Comparison of ENCODE assay signal across 9 cellular contexts in genomic region chr18:49563130-49563540, GRCh38. TPM values are rescaled to one million over a fixed set of nuclear protein-coding genes. Genes with fewer than 3 reads are reported as not detected.
DNase-seq lines count a peak whose midpoint lies in the region; ATAC-seq and TF ChIP-seq lines count a peak whose summit lies in the region.
"Had no signal": no experiment of that assay in that cellular context is flagged by ENCODE, and none has a peak within 500 bp of the region (broad histone marks: within the 10 kb centered on the region; RNA-seq: fewer than 3 reads in every experiment).

No MANE protein-coding gene starts in this region.

- POLR2A ChIA-PET in HCT116 (lab: Charles Lee) = interaction anchor here (0.6 kb wide), 1 partner anchor 48 kb away, joined by 3 read pairs; no protein-coding TSS in a partner anchor

- H3K36me3 ChIP-seq in HCT116 (ENCODE audit: control insufficient read depth in 1 of 2, insufficient read depth in 2 of 2, low read length in 2 of 2) (no peaks in the 10 kb centered on the region), hepatocyte (replicated peaks; ENCODE audit: insufficient read depth, low read depth) (no peaks in the 10 kb centered on the region)

- peak; percentile 33 for TF ChIP-seq RAD21 in HCT116 (IDR thresholded peaks at IDR 0.05; ENCODE audit: low read depth)

- H3K4me1 ChIP-seq in HCT116 (ENCODE audit: control insufficient read depth in 1 of 2, insufficient read depth in 2 of 2, low read length in 2 of 2) (peaks cover 21 to 38% of the 10 kb centered on the region in 2 experiments), hepatocyte (ENCODE audit: insufficient read depth) (peaks cover 22% of the 10 kb centered on the region)

- in situ Hi-C loops in ACHN (cut with HindIII; ENCODE audit: low pct_ligation_motif_present, low pct_unique_long_range_greater_than_20kb, low sequenced_read_pairs) = no loop called here

- no TSS peak for BruUV-seq in HCT116 (replicated peaks; lab: Mats Ljungman, UMichigan)

- peak; percentile 59 for ATAC-seq in HCT116
- peak; percentile 10; the same call in 2 of the 3 replicates for ATAC-seq in SK-N-SH treated with all-trans-retinoic acid at 6 μM for 48 hours
- no peak for ATAC-seq in GM18858 (IDR thresholded peaks at IDR 0.05; ENCODE audit: unreplicated experiment)

- peak overlapping the region in 1 of 2 experiments; percentile 40; a peak in 2 of 4 replicates for H3K4me3 ChIP-seq in HCT116 (replicated peaks in 1 of 2; ENCODE audit: low read depth in 1 of 2, low read length in 2 of 2)
- peak overlapping the region; percentile 59 for H3K4me3 ChIP-seq in hepatocyte
- peak overlapping the region; percentile 68 for H3K4me3 ChIP-seq in retinal pigment epithelial cell (ENCODE audit: low read length)

- peak overlapping the region; percentile 28 for H2AFZ ChIP-seq in HCT116 (ENCODE audit: low read depth, low read length, poor library complexity, severe bottlenecking)
- no peak overlapping the region for H2AFZ ChIP-seq in hepatocyte

- H3K9me2 ChIP-seq in HCT116 (ENCODE audit: insufficient read depth) (no peaks in the 10 kb centered on the region), hepatocyte (replicated peaks; ENCODE audit: insufficient read depth) (no peaks in the 10 kb centered on the region)

- DNase-seq in HCT116 (ENCODE audit: low read depth, low spot score) (peak; percentile 33), hepatocyte (ENCODE audit: low spot score) (no peak), retinal pigment epithelial cell (ENCODE audit: low read depth) (no peak), NCI-H1092 (lab: John Stamatoyannopoulos, UW) (no peak), amniotic stem cell (lab: John Stamatoyannopoulos, UW) (no peak), ACHN (no peak)
- DNase-seq: NCI-H69 had no signal

- no peak for TF ChIP-seq POLR2A in HCT116 (IDR thresholded peaks at IDR 0.05; ENCODE audit: borderline replicate concordance, extremely low read depth, insufficient read depth, insufficient read length)

- CTCF ChIA-PET in HCT116 (lab: Charles Lee) = interaction anchor here (0.6 kb wide), 1 partner anchor 110 kb away, joined by 5 read pairs; no protein-coding TSS in a partner anchor

- no peak for TF ChIP-seq CTCF in HCT116 (IDR thresholded peaks at IDR 0.05 in 2 of 3, conservative IDR thresholded peaks at IDR 0.05 in 1 of 3; ENCODE audit: borderline replicate concordance in 1 of 3, insufficient read depth in 1 of 3, low read depth in 2 of 3, low read length in 2 of 3)
- TF ChIP-seq CTCF in hepatocyte (IDR thresholded peaks at IDR 0.05; ENCODE audit: poor library complexity) = no peak
- no peak for TF ChIP-seq CTCF in retinal pigment epithelial cell (conservative IDR thresholded peaks at IDR 0.05; ENCODE audit: low read depth, low read length)

- H3K27ac ChIP-seq in HCT116 (ENCODE audit: low read depth, low read length) (peak overlapping the region; percentile 21; the same call in 1 of the 2 replicates), hepatocyte (peak overlapping the region; percentile 45)

- intact Hi-C loops in HCT116 (cut with micrococcal nuclease) = no loop called here

- H3K27me3 ChIP-seq in HCT116 (ENCODE audit: insufficient read depth, low read length) (peaks cover 4% of the 10 kb centered on the region; the same call in 1 of the 2 replicates), hepatocyte (no peaks in the 10 kb centered on the region)

- H3K79me2 ChIP-seq in HCT116 (ENCODE audit: insufficient read depth, low read length) (no peaks in the 10 kb centered on the region), hepatocyte (peaks cover 53% of the 10 kb centered on the region)

- H3K9ac ChIP-seq in HCT116 (ENCODE audit: low read length) = no peak overlapping the region

- H3K9me3 ChIP-seq in HCT116 (ENCODE audit: control insufficient read depth in 1 of 2, insufficient read depth in 1 of 2, low read depth in 1 of 2, low read length in 2 of 2) (no peaks in the 10 kb centered on the region), hepatocyte (ENCODE audit: low read depth) (no peaks in the 10 kb centered on the region)

- no peaks in the 10 kb centered on the region for H4K20me1 ChIP-seq in HCT116 (ENCODE audit: insufficient read depth)
- peaks cover 22% of the 10 kb centered on the region for H4K20me1 ChIP-seq in hepatocyte (ENCODE audit: insufficient read depth, poor library complexity, severe bottlenecking)

- RAD21 ChIA-PET in HCT116 (lab: Charles Lee; ENCODE audit: low non-redundant PET in 1 of 2, low total read pairs in 2 of 2, uncharacterized antibody in 2 of 2, unreplicated experiment in 2 of 2) = no interaction called here

- peak overlapping the region; percentile 79 for H3K4me2 ChIP-seq in HCT116 (ENCODE audit: low read length)
- H3K4me2 ChIP-seq in hepatocyte = peak overlapping the region; percentile 87

TF ChIP-seq in HCT116, 20 proteins besides CTCF, POLR2A, EP300 and RAD21:
- TF ChIP-seq JUND (IDR thresholded peaks at IDR 0.05) = peak; percentile 84
- no peak; the same call in 1 of the 2 replicates for TF ChIP-seq SRF (IDR thresholded peaks at IDR 0.05; ENCODE audit: low read depth)
- peak; percentile 82; the same call in 1 of the 2 replicates for TF ChIP-seq SP1 (IDR thresholded peaks at IDR 0.05; ENCODE audit: low read depth)
- TF ChIP-seq YY1 (IDR thresholded peaks at IDR 0.05; ENCODE audit: extremely low read depth, insufficient replicate concordance, low read depth, low read length) = peak; percentile 10
- peak; percentile 85; the same call in 1 of the 2 replicates for TF ChIP-seq CBX3 (IDR thresholded peaks at IDR 0.05; ENCODE audit: low read depth)
- TF ChIP-seq FOSL1 (IDR thresholded peaks at IDR 0.05; ENCODE audit: low read depth) = peak; percentile 86
- peak; percentile 81; the same call in 1 of the 2 replicates for TF ChIP-seq CEBPB (IDR thresholded peaks at IDR 0.05; ENCODE audit: low read depth)
- TF ChIP-seq MAX (IDR thresholded peaks at IDR 0.05) = peak; percentile 42; the same call in 1 of the 2 replicates
- TF ChIP-seq EGR1 (IDR thresholded peaks at IDR 0.05; ENCODE audit: low read depth) = 0 out of 2 replicates have a peak, but pooled peaks have one; percentile 19
- no peak for TF ChIP-seq ATF3 (IDR thresholded peaks at IDR 0.05)
- peak; percentile 44; the same call in 1 of the 2 replicates for TF ChIP-seq SIN3A (IDR thresholded peaks at IDR 0.05; ENCODE audit: low read depth)

TF ChIP-seq in SK-N-SH treated with all-trans-retinoic acid at 6 μM for 48 hours, 23 proteins besides CTCF, POLR2A, EP300 and RAD21 (continues in another document):
- TF ChIP-seq PATZ1 (CRISPR knock-in tag; IDR thresholded peaks at IDR 0.05; ENCODE audit: borderline replicate concordance) (no peak), ESRRG (CRISPR knock-in tag; IDR thresholded peaks at IDR 0.05) (no peak), ZC3H10 (CRISPR knock-in tag; IDR thresholded peaks at IDR 0.05) (no peak), ZFP3 (CRISPR knock-in tag; IDR thresholded peaks at IDR 0.05) (no peak), GLIS3 (CRISPR knock-in tag; IDR thresholded peaks at IDR 0.05) (no peak), TOX (CRISPR knock-in tag; IDR thresholded peaks at IDR 0.05; ENCODE audit: borderline replicate concordance) (no peak), ZNF8 (CRISPR knock-in tag; IDR thresholded peaks at IDR 0.05) (no peak), RARB (CRISPR knock-in tag; IDR thresholded peaks at IDR 0.05) (no peak), ARNTL (CRISPR knock-in tag; IDR thresholded peaks at IDR 0.05; ENCODE audit: borderline replicate concordance, low read depth) (no peak), OSR1 (CRISPR knock-in tag; IDR thresholded peaks at IDR 0.05) (no peak), CSRNP3 (CRISPR knock-in tag; IDR thresholded peaks at IDR 0.05) (no peak)

RNA-seq across cellular contexts. Expression of gene LIPG, which starts 1.3 kb away (rescaled TPM):
- total RNA-seq in HCT116 (2021; ENCODE audit: unreplicated experiment) (2.6 TPM), hepatocyte (75.2 and 85.2 TPM in 2 replicates)
- 3.6 and 4.1 TPM in 2 replicates for polyA plus RNA-seq in HCT116 (2012)
- 36.9 and 43.4 TPM in 2 replicates for polyA plus RNA-seq in hepatocyte

Comparison
In these comparisons a context has a peak if more than half of its experiments do, and no peak if none do; other contexts are left out.
1. RNA of gene LIPG, which starts 1.3 kb away (total RNA-seq): 75.2 to 85.2 TPM in hepatocyte; 2.6 TPM in HCT116 (single experiment); every median in the first group is over 10 times any median in the second.